31 cellular contexts compared by ENCODE assay signal in the genomic region with DNA sequence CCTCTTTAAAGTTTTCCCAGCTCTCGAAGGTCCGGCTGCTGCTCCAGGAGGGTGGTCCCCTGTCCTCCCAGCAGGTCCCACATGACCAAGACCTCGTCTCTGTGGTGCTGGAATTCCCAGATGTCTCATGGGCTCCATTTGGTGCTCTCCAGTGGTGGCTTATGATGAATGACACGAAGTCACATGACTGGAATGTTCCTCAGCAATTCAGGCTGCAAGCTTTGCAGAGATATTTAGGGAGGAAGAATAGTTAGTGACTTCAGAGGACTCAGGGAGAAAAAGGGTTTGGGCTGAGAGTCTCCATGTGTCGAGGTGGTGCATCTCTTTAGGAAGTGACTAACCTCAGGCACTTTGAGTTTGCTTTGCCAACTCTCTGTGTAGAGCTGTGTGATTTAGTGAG. TPM values are rescaled to one million over a fixed set of nuclear protein-coding genes. Genes with fewer than 3 reads are reported as not detected.
"Had no signal": no experiment of that assay in that cellular context is flagged by ENCODE, and none has a peak within 500 bp of the region (broad histone marks: within the 10 kb centered on the region; RNA-seq: fewer than 3 reads in every experiment).

No MANE protein-coding gene starts in this region.

- H3K27me3 Mint-ChIP-seq: activated CD4-positive, alpha-beta T cell treated with anti-CD3 and anti-CD28 coated beads, Interleukin-2, amount 10 ng/mL, durations not matched to agents 24 days and 14 days; activated CD8-positive, alpha-beta memory T cell treated with anti-CD3 and anti-CD28 coated beads, Interleukin-2, amount 10 ng/mL, durations not matched to agents 7 days and 5 days; activated naive CD8-positive, alpha-beta T cell treated with anti-CD3 and anti-CD28 coated beads, Interleukin-2, amount 10 ng/mL, durations not matched to agents 7 days and 5 days had no signal

- H3K27me3 ChIP-seq: ascending aorta, breast epithelium, cardiac muscle cell, colonic mucosa had no signal

- H3K36me3 ChIP-seq: ascending aorta, breast epithelium, cardiac muscle cell, colonic mucosa had no signal

- H3K4me3 ChIP-seq: ascending aorta, breast epithelium, cardiac muscle cell, colonic mucosa had no signal

- H3K27ac ChIP-seq: ascending aorta, breast epithelium, cardiac muscle cell, colonic mucosa, epithelial cell of prostate had no signal

- H3K4me1 Mint-ChIP-seq: activated CD4-positive, alpha-beta T cell treated with anti-CD3 and anti-CD28 coated beads for 36 hours; activated CD4-positive, alpha-beta T cell treated with anti-CD3 and anti-CD28 coated beads, Interleukin-2, amount 10 ng/mL, durations not matched to agents 24 days and 14 days; activated CD8-positive, alpha-beta memory T cell treated with anti-CD3 and anti-CD28 coated beads, Interleukin-2, amount 10 ng/mL, durations not matched to agents 7 days and 5 days; activated naive CD4-positive, alpha-beta T cell treated with anti-CD3 and anti-CD28 coated beads, Interleukin-2, amount 10 ng/mL, durations not matched to agents 7 days and 5 days; activated naive CD8-positive, alpha-beta T cell treated with anti-CD3 and anti-CD28 coated beads, Interleukin-2, amount 10 ng/mL, durations not matched to agents 7 days and 5 days had no signal

- H3K27ac Mint-ChIP-seq: activated CD4-positive, alpha-beta memory T cell treated with anti-CD3 and anti-CD28 coated beads for 36 hours; activated CD4-positive, alpha-beta T cell treated with anti-CD3 and anti-CD28 coated beads for 36 hours; activated CD4-positive, alpha-beta T cell treated with anti-CD3 and anti-CD28 coated beads, Interleukin-2, amount 10 ng/mL, durations not matched to agents 24 days and 14 days; activated CD8-positive, alpha-beta memory T cell treated with anti-CD3 and anti-CD28 coated beads, Interleukin-2, amount 10 ng/mL, durations not matched to agents 7 days and 5 days; activated CD8-positive, alpha-beta T cell treated with anti-CD3 and anti-CD28 coated beads, Interleukin-2, amount 10 ng/mL, durations not matched to agents 7 days and 5 days; activated naive CD4-positive, alpha-beta T cell treated with anti-CD3 and anti-CD28 coated beads, Interleukin-2, amount 10 ng/mL, durations not matched to agents 7 days and 5 days; activated naive CD4-positive, alpha-beta T cell treated with anti-CD3 and anti-CD28 coated beads, Interleukin-2, amount 50 U/mL, for 72 hours; activated naive CD8-positive, alpha-beta T cell treated with anti-CD3 and anti-CD28 coated beads, Interleukin-2, amount 10 ng/mL, durations not matched to agents 7 days and 5 days; brain; T-helper 17 cell had no signal

- DNase-seq: activated CD4-positive, alpha-beta memory T cell treated with anti-CD3 and anti-CD28 coated beads for 36 hours; activated CD4-positive, alpha-beta T cell treated with anti-CD3 and anti-CD28 coated beads for 36 hours; activated CD4-positive, alpha-beta T cell treated with anti-CD3 and anti-CD28 coated beads, Interleukin-2, amount 10 ng/mL, durations not matched to agents 24 days and 14 days; activated CD4-positive, CD25-positive, alpha-beta regulatory T cell; activated CD4-positive, CD25-positive, alpha-beta regulatory T cell treated with anti-CD3 and anti-CD28 coated beads, Interleukin-2, amount 50 U/mL, for 72 hours; activated CD8-positive, alpha-beta memory T cell treated with anti-CD3 and anti-CD28 coated beads, Interleukin-2, amount 10 ng/mL, durations not matched to agents 7 days and 5 days; activated CD8-positive, alpha-beta memory T cell treated with anti-CD3 and anti-CD28 coated beads, Interleukin-2, amount 50 U/mL, for 4 hours; activated CD8-positive, alpha-beta T cell treated with anti-CD3 and anti-CD28 coated beads, Interleukin-2, amount 10 ng/mL, durations not matched to agents 7 days and 5 days; activated gamma-delta T cell; activated naive CD4-positive, alpha-beta T cell; activated naive CD4-positive, alpha-beta T cell treated with anti-CD3 and anti-CD28 coated beads, Interleukin-2, amount 10 ng/mL, durations not matched to agents 7 days and 5 days; activated naive CD8-positive, alpha-beta T cell treated with anti-CD3 and anti-CD28 coated beads, Interleukin-2, amount 10 ng/mL, durations not matched to agents 7 days and 5 days; activated T-cell treated with anti-CD3 and anti-CD28 coated beads, Interleukin-2, amount 50 U/mL, for 1 hour; activated T-cell treated with anti-CD3 and anti-CD28 coated beads, Interleukin-2, amount 50 U/mL, for 48 hours; central memory CD4-positive, alpha-beta T cell; cerebellar nuclear complex; colonic mucosa; effector CD8-positive, alpha-beta T cell; foreskin fibroblast; head of caudate nucleus; T-helper 1 cell; T-helper 17 cell had no signal

- H3K9me3 ChIP-seq: ascending aorta, breast epithelium, colonic mucosa had no signal

- H3K4me3 Mint-ChIP-seq: activated CD4-positive, alpha-beta memory T cell treated with anti-CD3 and anti-CD28 coated beads for 36 hours; activated CD4-positive, alpha-beta T cell treated with anti-CD3 and anti-CD28 coated beads for 36 hours; activated CD4-positive, alpha-beta T cell treated with anti-CD3 and anti-CD28 coated beads, Interleukin-2, amount 10 ng/mL, durations not matched to agents 24 days and 14 days; activated CD8-positive, alpha-beta memory T cell treated with anti-CD3 and anti-CD28 coated beads, Interleukin-2, amount 10 ng/mL, durations not matched to agents 7 days and 5 days; activated CD8-positive, alpha-beta T cell treated with anti-CD3 and anti-CD28 coated beads, Interleukin-2, amount 10 ng/mL, durations not matched to agents 7 days and 5 days; activated naive CD4-positive, alpha-beta T cell treated with anti-CD3 and anti-CD28 coated beads, Interleukin-2, amount 10 ng/mL, durations not matched to agents 7 days and 5 days; activated naive CD8-positive, alpha-beta T cell treated with anti-CD3 and anti-CD28 coated beads, Interleukin-2, amount 10 ng/mL, durations not matched to agents 7 days and 5 days; brain; T-helper 17 cell had no signal

- ATAC-seq: activated CD4-positive, alpha-beta T cell treated with anti-CD3 and anti-CD28 coated beads for 36 hours; activated CD8-positive, alpha-beta memory T cell treated with anti-CD3 and anti-CD28 coated beads, Interleukin-2, amount 10 ng/mL, durations not matched to agents 7 days and 5 days; activated CD8-positive, alpha-beta T cell treated with anti-CD3 and anti-CD28 coated beads, Interleukin-2, amount 10 ng/mL, durations not matched to agents 7 days and 5 days; activated naive CD4-positive, alpha-beta T cell treated with anti-CD3 and anti-CD28 coated beads, Interleukin-2, amount 50 U/mL, for 72 hours; T-helper 17 cell had no signal

- H3K9me3 Mint-ChIP-seq: activated CD4-positive, alpha-beta memory T cell treated with anti-CD3 and anti-CD28 coated beads for 36 hours; activated CD4-positive, alpha-beta T cell treated with anti-CD3 and anti-CD28 coated beads, Interleukin-2, amount 10 ng/mL, durations not matched to agents 24 days and 14 days; activated naive CD4-positive, alpha-beta T cell treated with anti-CD3 and anti-CD28 coated beads, Interleukin-2, amount 10 ng/mL, durations not matched to agents 7 days and 5 days; activated naive CD4-positive, alpha-beta T cell treated with anti-CD3 and anti-CD28 coated beads, Interleukin-2, amount 50 U/mL, for 72 hours; activated naive CD8-positive, alpha-beta T cell treated with anti-CD3 and anti-CD28 coated beads, Interleukin-2, amount 10 ng/mL, durations not matched to agents 7 days and 5 days had no signal

- H3K36me3 Mint-ChIP-seq: activated CD4-positive, alpha-beta memory T cell treated with anti-CD3 and anti-CD28 coated beads for 36 hours; activated CD8-positive, alpha-beta memory T cell treated with anti-CD3 and anti-CD28 coated beads, Interleukin-2, amount 10 ng/mL, durations not matched to agents 7 days and 5 days; activated naive CD4-positive, alpha-beta T cell treated with anti-CD3 and anti-CD28 coated beads, Interleukin-2, amount 10 ng/mL, durations not matched to agents 7 days and 5 days; activated naive CD4-positive, alpha-beta T cell treated with anti-CD3 and anti-CD28 coated beads, Interleukin-2, amount 50 U/mL, for 72 hours; activated naive CD8-positive, alpha-beta T cell treated with anti-CD3 and anti-CD28 coated beads, Interleukin-2, amount 10 ng/mL, durations not matched to agents 7 days and 5 days; brain had no signal

- H3K4me1 ChIP-seq: breast epithelium, colonic mucosa had no signal

RNA-seq across cellular contexts. Expression of a gene that starts 21.5 kb away (rescaled TPM):
- total RNA-seq: activated CD4-positive, alpha-beta memory T cell treated with anti-CD3 and anti-CD28 coated beads for 36 hours; activated CD4-positive, alpha-beta T cell treated with anti-CD3 and anti-CD28 coated beads for 36 hours; activated CD4-positive, alpha-beta T cell treated with anti-CD3 and anti-CD28 coated beads, Interleukin-2, amount 10 ng/mL, durations not matched to agents 24 days and 14 days; activated CD8-positive, alpha-beta memory T cell treated with anti-CD3 and anti-CD28 coated beads for 36 hours; activated CD8-positive, alpha-beta memory T cell treated with anti-CD3 and anti-CD28 coated beads, Interleukin-2, amount 10 ng/mL, durations not matched to agents 7 days and 5 days; activated CD8-positive, alpha-beta T cell treated with anti-CD3 and anti-CD28 coated beads, Interleukin-2, amount 10 ng/mL, durations not matched to agents 7 days and 5 days; activated naive CD4-positive, alpha-beta T cell treated with anti-CD3 and anti-CD28 coated beads, Interleukin-2, amount 50 U/mL, for 72 hours; activated naive CD8-positive, alpha-beta T cell treated with anti-CD3 and anti-CD28 coated beads, Interleukin-2, amount 10 ng/mL, durations not matched to agents 7 days and 5 days; dermis microvascular lymphatic vessel endothelial cell; endothelial cell of umbilical vein; T-helper 17 cell had no signal
